8 cellular contexts compared by ENCODE assay signal in the genomic region with DNA sequence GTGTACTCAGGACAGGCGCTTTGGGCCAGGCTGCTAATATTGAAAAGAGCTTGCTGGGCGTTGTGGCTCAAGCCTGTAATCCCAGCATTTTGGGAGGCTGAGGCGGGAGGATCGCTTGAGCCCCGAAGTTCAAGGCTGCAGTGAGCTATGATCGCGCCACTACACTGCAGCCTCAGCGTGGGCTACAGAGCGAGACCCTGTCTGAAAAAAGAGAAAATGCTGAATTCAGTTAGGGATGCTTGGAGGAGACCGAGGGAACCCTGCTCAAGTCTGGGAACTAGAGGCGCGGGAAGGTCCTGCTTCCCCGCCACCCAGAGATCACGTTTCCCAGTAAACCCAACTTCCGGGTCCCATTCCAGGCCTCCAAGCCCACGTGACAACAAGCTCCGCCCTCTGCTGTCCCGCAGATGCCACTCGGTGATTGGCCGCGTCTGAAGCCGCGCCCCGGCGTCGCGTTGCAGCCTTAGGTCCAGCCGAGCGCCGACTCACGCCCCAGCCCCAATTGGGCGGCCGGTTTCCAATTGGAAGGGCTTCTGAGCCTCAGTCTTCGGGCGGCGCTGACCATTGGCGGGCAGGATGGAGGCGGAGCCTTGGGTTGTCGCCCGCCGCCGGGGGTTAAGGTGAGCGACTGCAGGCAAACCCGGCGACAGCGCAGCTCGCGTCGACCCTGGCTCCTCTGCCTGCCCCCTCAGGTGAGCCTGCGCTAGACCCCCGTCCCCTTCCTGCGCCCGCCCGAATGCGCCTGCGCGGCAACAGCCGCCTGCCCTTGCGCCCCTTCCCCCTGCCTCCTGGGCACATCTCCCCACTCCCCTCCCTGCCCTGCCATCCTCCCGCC. TPM values are rescaled to one million over a fixed set of nuclear protein-coding genes. Genes with fewer than 3 reads are reported as not detected.
A peak's percentile ranks its signal among the peaks of the same experiment; 100 is the strongest.
DNase-seq lines count a peak whose midpoint lies in the region; ATAC-seq and TF ChIP-seq lines count a peak whose summit lies in the region.

A gene with protein sequence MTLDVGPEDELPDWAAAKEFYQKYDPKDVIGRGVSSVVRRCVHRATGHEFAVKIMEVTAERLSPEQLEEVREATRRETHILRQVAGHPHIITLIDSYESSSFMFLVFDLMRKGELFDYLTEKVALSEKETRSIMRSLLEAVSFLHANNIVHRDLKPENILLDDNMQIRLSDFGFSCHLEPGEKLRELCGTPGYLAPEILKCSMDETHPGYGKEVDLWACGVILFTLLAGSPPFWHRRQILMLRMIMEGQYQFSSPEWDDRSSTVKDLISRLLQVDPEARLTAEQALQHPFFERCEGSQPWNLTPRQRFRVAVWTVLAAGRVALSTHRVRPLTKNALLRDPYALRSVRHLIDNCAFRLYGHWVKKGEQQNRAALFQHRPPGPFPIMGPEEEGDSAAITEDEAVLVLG (plus strand): TSS at position 627 of the 835 bp plus-strand sequence. CDS start 396 bp downstream, outside the sequence.

- ATAC-seq in GM21619 (IDR thresholded peaks at IDR 0.05; ENCODE audit: unreplicated experiment) (peak; percentile 94), mucosa of descending colon (peak; percentile 94)

- H2AFZ ChIP-seq in PC-9, result no peak within 1 kb of the TSS

- peaks cover 23% of the 10 kb centered on the region for H3K79me2 ChIP-seq in PC-9 (ENCODE audit: low read depth)

- BruUV-seq in PC-9 (replicated peaks; lab: Mats Ljungman, UMichigan), result no TSS peak

- H3K4me2 ChIP-seq in PC-9, result peak within 1 kb of the TSS; percentile 75

- CTCF ChIA-PET in PC-9 (lab: Charles Lee), result no interaction called here

- H3K4me3 ChIP-seq in Jurkat, Clone E6-1 (ENCODE audit: low read length), result peak within 1 kb of the TSS; percentile 74
- H3K4me3 ChIP-seq in PC-9 (peak within 1 kb of the TSS; percentile 75), mucosa of descending colon (peak within 1 kb of the TSS; percentile 52)

- H3K27me3 ChIP-seq in PC-9 (ENCODE audit: insufficient read depth, low read depth), result no peaks in the 10 kb centered on the region

- DNase-seq in DMS153 (lab: John Stamatoyannopoulos, UW) (peak; percentile 98), PC-9 (peak; percentile 98 to 100), epithelial cell of prostate (ENCODE audit: low read depth, low spot score) (peak; percentile 94), mucosa of descending colon (peak; percentile 99 to 100 (median 99))
- peak; percentile 97 for DNase-seq in Jurkat, Clone E6-1 (ENCODE audit: low read depth, low spot score)
- peak; percentile 93 for DNase-seq in activated T-cell treated with anti-CD3 and anti-CD28 coated beads, Interleukin-2, amount 50 U/mL, for 1 hour
- peak; percentile 98 for DNase-seq in stimulated activated CD8-positive, alpha-beta memory T cell treated with anti-CD3 and anti-CD28 coated beads, Interleukin-4, amount 100 ng/mL, for 24 hours (ENCODE audit: low read depth)

- POLR2A ChIA-PET in PC-9 (lab: Charles Lee; ENCODE audit: unreplicated experiment), result interaction anchor here (0.6 to 1.0 kb wide), 8 partner anchors 8 to 937 kb away, joined by 3 to 11 read pairs (median 4); no protein-coding TSS in a partner anchor

- TF ChIP-seq CTCF in PC-9 (conservative IDR thresholded peaks at IDR 0.05) (no peak), mucosa of descending colon (IDR thresholded peaks at IDR 0.05) (peak; percentile 22)

- H3K27ac ChIP-seq in PC-9, result peak within 1 kb of the TSS; percentile 53
- H3K27ac ChIP-seq in epithelial cell of prostate, result peak within 1 kb of the TSS; percentile 69

- peaks cover 13% of the 10 kb centered on the region for H3K4me1 ChIP-seq in PC-9 (replicated peaks; ENCODE audit: insufficient read depth)
- peaks cover 25% of the 10 kb centered on the region for H3K4me1 ChIP-seq in mucosa of descending colon (ENCODE audit: low read depth)

- H3K36me3 ChIP-seq in PC-9 (ENCODE audit: low read depth) (peaks cover 31% of the 10 kb centered on the region), mucosa of descending colon (ENCODE audit: low read depth) (peaks cover 3% of the 10 kb centered on the region)

- H3F3A ChIP-seq in PC-9 (ENCODE audit: insufficient read depth, low read depth), result peaks cover 51% of the 10 kb centered on the region

- H4K20me1 ChIP-seq in PC-9 (ENCODE audit: insufficient read depth), result no peaks in the 10 kb centered on the region

- intact Hi-C loops in PC-9 (cut with micrococcal nuclease; ENCODE audit: unreplicated experiment) (loop anchor here (1.0 to 2.0 kb wide), 2 partner anchors 14 to 175 kb away; a partner anchor contains a TSS), mucosa of descending colon (cut with DNase I, micrococcal nuclease) (no loop called here)

- H3K9me3 ChIP-seq in PC-9 (ENCODE audit: insufficient read depth, low read depth) (no peaks in the 10 kb centered on the region), mucosa of descending colon (no peaks in the 10 kb centered on the region)

- no peaks in the 10 kb centered on the region for H3K9me2 ChIP-seq in PC-9 (ENCODE audit: insufficient read depth)

RNA-seq across cellular contexts. Expression of the gene that starts here (rescaled TPM):
- 43.7 TPM for polyA plus RNA-seq in Jurkat, Clone E6-1 (2012; ENCODE audit: insufficient read depth, insufficient read length)
- 66.1 and 67.3 TPM in 2 replicates for total RNA-seq in PC-9 (2021)
- 10 to 100 TPM; 32.1 to 37.6 (median 33.0) TPM for total RNA-seq in mucosa of descending colon

Comparison
In these comparisons a context has a peak if more than half of its experiments do, and no peak if none do; other contexts are left out.
1. Peak in every context shown above with its lines: DNase-seq, ATAC-seq, H3K4me3 ChIP-seq and H3K27ac ChIP-seq.